In the genomic region with DNA sequence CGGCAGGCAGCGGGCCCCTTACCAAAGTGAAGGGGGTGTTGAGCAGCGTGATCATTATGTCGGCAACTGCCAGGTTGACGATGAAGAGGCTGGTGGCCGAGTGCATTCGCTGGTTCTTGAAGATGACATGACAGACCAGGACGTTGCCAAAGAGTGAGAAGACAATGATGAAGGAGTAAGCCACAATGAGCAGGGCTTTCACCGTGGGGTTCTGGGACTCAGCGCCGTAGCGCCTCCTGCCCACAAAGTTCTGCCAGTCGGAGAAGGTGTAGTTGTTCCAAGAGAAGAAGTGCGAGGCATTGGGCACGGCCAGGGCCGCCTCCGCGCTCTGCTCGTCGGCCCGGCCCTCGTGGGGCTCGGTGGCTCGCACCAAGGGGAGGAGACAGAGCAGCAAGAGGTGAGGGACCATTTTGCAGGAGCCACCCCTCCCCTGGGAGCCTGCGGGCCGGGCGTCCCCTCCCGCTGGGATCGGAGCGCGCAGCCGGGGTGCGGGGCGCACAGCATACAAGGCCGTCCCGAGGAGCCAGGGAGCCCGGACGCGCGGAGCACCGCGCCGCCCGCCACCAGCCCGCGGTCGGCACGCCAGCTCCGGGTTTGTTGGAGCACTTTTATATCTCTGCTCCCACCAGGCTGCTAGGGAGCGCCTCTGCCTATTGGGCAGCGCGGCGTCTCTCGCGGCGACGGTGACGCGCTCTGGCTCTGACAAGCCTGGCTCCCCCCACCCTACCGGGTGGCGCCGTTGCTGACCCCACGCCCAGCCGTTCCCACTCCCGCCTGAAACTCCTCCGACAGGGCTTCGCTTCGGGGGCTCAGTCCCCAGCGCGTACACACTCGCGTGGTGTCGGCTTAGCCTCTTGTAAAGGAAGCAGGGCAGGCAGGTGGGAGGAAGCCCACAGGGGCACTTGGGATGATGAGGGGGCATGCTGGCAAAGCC, we compare ENCODE assay signal across 1 cellular context.
TF ChIP-seq lines count a peak whose summit lies in the region.

Gene GPR83, minus strand, starts transcription at position 581 of the 934 bp plus-strand sequence. Its CDS starts 172 bp downstream, at position 409.

TF ChIP-seq in SK-N-SH treated with all-trans-retinoic acid at 6 μM for 48 hours, 23 proteins besides CTCF, POLR2A, EP300 and RAD21 (continued from another document):
- no peak for TF ChIP-seq RARB (CRISPR knock-in tag; IDR thresholded peaks at IDR 0.05)
- TF ChIP-seq ZNF8 (CRISPR knock-in tag; IDR thresholded peaks at IDR 0.05), result no peak
